Comparison of ENCODE assay signal across 8 cellular contexts in the genomic region with DNA sequence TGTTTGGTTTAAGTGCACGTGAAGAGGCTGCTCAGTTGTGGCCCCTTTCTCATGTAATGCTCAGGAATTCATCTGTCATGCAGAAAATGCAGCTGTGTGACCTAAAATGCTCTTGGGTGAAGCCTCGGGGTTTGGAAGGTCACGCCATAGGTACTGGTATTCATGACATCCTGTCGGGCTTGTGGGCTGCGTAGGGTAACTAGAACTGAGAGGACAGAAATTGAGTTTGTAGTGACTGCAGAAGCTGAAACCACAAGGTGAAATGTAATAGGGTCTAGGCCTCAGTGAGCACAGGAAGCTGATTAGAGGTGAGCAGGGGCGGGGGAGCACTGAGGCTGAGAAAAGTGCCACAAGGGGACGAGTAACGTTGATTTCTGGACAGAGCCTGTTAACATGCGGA.
A peak's percentile ranks its signal among the peaks of the same experiment; 100 is the strongest.
DNase-seq lines count a peak whose midpoint lies in the region; ATAC-seq lines count a peak whose summit lies in the region.

No MANE protein-coding gene starts in this region.

- H3K27ac Mint-ChIP-seq in activated CD4-positive, alpha-beta T cell treated with anti-CD3 and anti-CD28 coated beads, Interleukin-2, amount 10 ng/mL, durations not matched to agents 7 days and 5 days, result peak overlapping the region; percentile 86

- H3K36me3 Mint-ChIP-seq in activated CD4-positive, alpha-beta T cell treated with anti-CD3 and anti-CD28 coated beads, Interleukin-2, amount 10 ng/mL, durations not matched to agents 7 days and 5 days (ENCODE audit: low read depth), result no peaks in the 10 kb centered on the region

- peaks cover 34% of the 10 kb centered on the region for H3K4me1 Mint-ChIP-seq in activated CD4-positive, alpha-beta T cell treated with anti-CD3 and anti-CD28 coated beads, Interleukin-2, amount 10 ng/mL, durations not matched to agents 7 days and 5 days

- H3K9me3 Mint-ChIP-seq in activated CD4-positive, alpha-beta T cell treated with anti-CD3 and anti-CD28 coated beads, Interleukin-2, amount 10 ng/mL, durations not matched to agents 7 days and 5 days, result no peaks in the 10 kb centered on the region

- ATAC-seq in GM18873 (IDR thresholded peaks at IDR 0.05; ENCODE audit: low FRiP score, unreplicated experiment) (peak; percentile 99), HG02884 (IDR thresholded peaks at IDR 0.05; ENCODE audit: unreplicated experiment) (peak; percentile 98), Right ventricle myocardium superior (ENCODE audit: poor library complexity) (no peak)

- CTCF ChIA-PET in activated CD4-positive, alpha-beta T cell treated with anti-CD3 and anti-CD28 coated beads, Interleukin-2, amount 10 ng/mL, durations not matched to agents 7 days and 5 days (lab: Charles Lee), result interaction anchor here (1.0 to 1.7 kb wide), 2 partner anchors 9 to 10 kb away, joined by 4 to 5 read pairs; no protein-coding TSS in a partner anchor

- H3K4me3 Mint-ChIP-seq in activated CD4-positive, alpha-beta T cell treated with anti-CD3 and anti-CD28 coated beads, Interleukin-2, amount 10 ng/mL, durations not matched to agents 7 days and 5 days, result no peak overlapping the region

- DNase-seq in activated CD4-positive, alpha-beta T cell treated with anti-CD3 and anti-CD28 coated beads, Interleukin-2, amount 10 ng/mL, durations not matched to agents 7 days and 5 days, result peak; percentile 70
- DNase-seq in stimulated activated CD4-positive, alpha-beta T cell treated with anti-CD3 and anti-CD28 coated beads, Interleukin-12 subunit alpha, Interleukin-12 subunit beta, amount 100 ng/mL, for 4 hours, result peak; percentile 8
- DNase-seq in superior temporal gyrus (ENCODE audit: extremely low spot score) (no peak), Right ventricle myocardium superior (no peak), DMS114 treated with DMSO at 0.1 percent for 48 hours (lab: John Stamatoyannopoulos, UW; ENCODE audit: unreplicated experiment) (no peak), GDM1 (lab: John Stamatoyannopoulos, UW) (no peak)

- H3K27me3 Mint-ChIP-seq in activated CD4-positive, alpha-beta T cell treated with anti-CD3 and anti-CD28 coated beads, Interleukin-2, amount 10 ng/mL, durations not matched to agents 7 days and 5 days, result peaks cover 8% of the 10 kb centered on the region

- intact Hi-C loops in Right ventricle myocardium superior (cut with DNase I), result no loop called here

- POLR2A ChIA-PET in activated CD4-positive, alpha-beta T cell treated with anti-CD3 and anti-CD28 coated beads, Interleukin-2, amount 10 ng/mL, durations not matched to agents 7 days and 5 days (lab: Charles Lee), result no interaction called here

Comparison
In these comparisons a context has a peak if more than half of its experiments do, and no peak if none do; other contexts are left out.
1. DNase-seq: peak in activated CD4-positive, alpha-beta T cell treated with anti-CD3 and anti-CD28 coated beads, Interleukin-2, amount 10 ng/mL, durations not matched to agents 7 days and 5 days (single experiment) and stimulated activated CD4-positive, alpha-beta T cell treated with anti-CD3 and anti-CD28 coated beads, Interleukin-12 subunit alpha, Interleukin-12 subunit beta, amount 100 ng/mL, for 4 hours (single experiment); none in superior temporal gyrus (single experiment), Right ventricle myocardium superior (single experiment), DMS114 treated with DMSO at 0.1 percent for 48 hours (single experiment) and GDM1 (single experiment).